Comparison of ENCODE assay signal across 21 cellular contexts in the genomic region with DNA sequence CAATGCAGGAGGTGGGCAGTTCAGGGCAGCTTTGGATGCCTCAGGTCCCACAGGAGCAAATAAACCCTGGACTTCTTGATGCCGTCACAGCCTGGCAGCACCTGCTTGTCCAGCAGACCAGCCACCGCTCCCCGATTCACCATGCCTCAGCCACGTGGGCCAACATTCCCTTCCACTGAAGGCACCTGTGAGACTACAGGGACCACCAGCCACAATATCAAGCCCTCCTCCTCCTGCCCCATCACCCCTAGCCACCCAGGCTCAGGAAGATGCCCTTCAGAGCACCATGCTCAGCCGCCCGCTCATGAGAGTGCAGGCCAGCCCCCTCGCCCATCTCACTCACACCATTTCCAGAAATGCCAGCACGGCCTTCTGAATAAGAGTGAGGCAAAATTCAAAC.
DNase-seq lines count a peak whose midpoint lies in the region; ATAC-seq and TF ChIP-seq lines count a peak whose summit lies in the region.
"Had no signal": no experiment of that assay in that cellular context is flagged by ENCODE, and none has a peak within 500 bp of the region (broad histone marks: within the 10 kb centered on the region; RNA-seq: fewer than 3 reads in every experiment).

No MANE protein-coding gene starts in this region.

- H3K27me3 Mint-ChIP-seq in activated T-cell treated with anti-CD3 and anti-CD28 coated beads, Interleukin-2, amount 50 U/mL, for 24 hours = peaks cover 22% of the 10 kb centered on the region
- H3K27me3 Mint-ChIP-seq in activated T-cell treated with anti-CD3 and anti-CD28 coated beads, Interleukin-2, amount 50 U/mL, for 4 hours (ENCODE audit: low read depth) = peaks cover 31% of the 10 kb centered on the region
- H3K27me3 Mint-ChIP-seq in type B pancreatic cell = peaks cover 3% of the 10 kb centered on the region
- H3K27me3 Mint-ChIP-seq in naive thymus-derived CD4-positive, alpha-beta T cell = peaks cover 0 to 34% (median 15%) of the 10 kb centered on the region in 5 donors
- H3K27me3 Mint-ChIP-seq: IgD-negative memory B cell had no signal

- no peak for TF ChIP-seq POLR2A in prostate gland (IDR thresholded peaks at IDR 0.05)

- no peak overlapping the region for H3K4me3 ChIP-seq in KMS-11 (IDR thresholded peaks at IDR 0.05; ENCODE audit: insufficient read depth, low read depth, low read length)
- H3K4me3 ChIP-seq in coronary artery = no peak overlapping the region
- no peak overlapping the region for H3K4me3 ChIP-seq in prostate gland
- H3K4me3 ChIP-seq in naive thymus-derived CD4-positive, alpha-beta T cell (ENCODE audit: low read length) = no peak overlapping the region
- H3K4me3 ChIP-seq: colonic mucosa, left lung had no signal

- H3K27ac Mint-ChIP-seq in activated T-cell treated with anti-CD3 and anti-CD28 coated beads, Interleukin-2, amount 50 U/mL, for 24 hours = peak overlapping the region; percentile 50
- H3K27ac Mint-ChIP-seq in type B pancreatic cell = peak overlapping the region; percentile 96
- H3K27ac Mint-ChIP-seq in naive thymus-derived CD4-positive, alpha-beta T cell = peak overlapping the region in 1 of 9 donors; percentile 13
- H3K27ac Mint-ChIP-seq: CD4-positive, alpha-beta T cell; naive thymus-derived CD8-positive, alpha-beta T cell had no signal

- no peaks in the 10 kb centered on the region for H3K9me3 Mint-ChIP-seq in activated T-cell treated with anti-CD3 and anti-CD28 coated beads, Interleukin-2, amount 50 U/mL, for 24 hours
- H3K9me3 Mint-ChIP-seq in activated T-cell treated with anti-CD3 and anti-CD28 coated beads, Interleukin-2, amount 50 U/mL, for 4 hours = no peaks in the 10 kb centered on the region
- no peaks in the 10 kb centered on the region for H3K9me3 Mint-ChIP-seq in type B pancreatic cell
- peaks cover 0 to 1% (median 0%) of the 10 kb centered on the region in 11 donors for H3K9me3 Mint-ChIP-seq in naive thymus-derived CD4-positive, alpha-beta T cell
- H3K9me3 Mint-ChIP-seq: CD4-positive, alpha-beta T cell; IgD-negative memory B cell; naive thymus-derived CD8-positive, alpha-beta T cell; T-cell had no signal

- H2AFZ ChIP-seq in KMS-11 (ENCODE audit: low read depth) = no peak overlapping the region

- intact Hi-C loops in prostate gland (cut with DNase I) = loop anchor here (5.0 kb wide), 3 partner anchors 119 to 646 kb away; no protein-coding TSS in a partner anchor
- intact Hi-C loops in naive thymus-derived CD4-positive, alpha-beta T cell (cut with micrococcal nuclease) = loop anchor here (2.0 to 10.0 kb wide), 5 partner anchors 68 to 678 kb away; a partner anchor contains a TSS

- H3K27ac ChIP-seq in KMS-11 = peak overlapping the region; percentile 72
- H3K27ac ChIP-seq in coronary artery = no peak overlapping the region
- H3K27ac ChIP-seq in prostate gland = no peak overlapping the region
- no peak overlapping the region for H3K27ac ChIP-seq in naive thymus-derived CD4-positive, alpha-beta T cell (ENCODE audit: low read depth, low read length)
- H3K27ac ChIP-seq: colonic mucosa, foreskin keratinocyte, heart right ventricle, left lung, thoracic aorta had no signal

- no peak for ATAC-seq in activated T-cell treated with anti-CD3 and anti-CD28 coated beads, Interleukin-2, amount 50 U/mL, for 4 hours
- no peak for ATAC-seq in naive thymus-derived CD4-positive, alpha-beta T cell

- H3K27me3 ChIP-seq in KMS-11 (ENCODE audit: insufficient read depth, low read depth) (no peaks in the 10 kb centered on the region), prostate gland (replicated peaks; ENCODE audit: insufficient read depth) (no peaks in the 10 kb centered on the region)
- no peaks in the 10 kb centered on the region for H3K27me3 ChIP-seq in naive thymus-derived CD4-positive, alpha-beta T cell (ENCODE audit: control insufficient read depth in 2 of 2, insufficient read depth in 2 of 2, low read length in 2 of 2)
- H3K27me3 ChIP-seq: colonic mucosa, left lung had no signal

- no peak overlapping the region for H3K9ac ChIP-seq in KMS-11

- H3K9me3 ChIP-seq in prostate gland = no peaks in the 10 kb centered on the region
- H3K9me3 ChIP-seq in naive thymus-derived CD4-positive, alpha-beta T cell (ENCODE audit: control insufficient read depth in 2 of 3, low read length in 3 of 3) = no peaks in the 10 kb centered on the region
- H3K9me3 ChIP-seq: colonic mucosa, heart right ventricle, left lung, spleen, thoracic aorta had no signal

- peaks cover 66% of the 10 kb centered on the region for H3K4me1 Mint-ChIP-seq in activated T-cell treated with anti-CD3 and anti-CD28 coated beads, Interleukin-2, amount 50 U/mL, for 24 hours (ENCODE audit: low read depth)
- H3K4me1 Mint-ChIP-seq in activated T-cell treated with anti-CD3 and anti-CD28 coated beads, Interleukin-2, amount 50 U/mL, for 4 hours (ENCODE audit: low read depth) = peaks cover 31% of the 10 kb centered on the region
- H3K4me1 Mint-ChIP-seq in type B pancreatic cell (ENCODE audit: unreplicated experiment) = peaks cover 35% of the 10 kb centered on the region
- H3K4me1 Mint-ChIP-seq in naive thymus-derived CD4-positive, alpha-beta T cell = peaks cover 10 to 63% (median 11%) of the 10 kb centered on the region in 7 donors

- TF ChIP-seq CTCF in KMS-11 (conservative IDR thresholded peaks at IDR 0.05; ENCODE audit: low read depth, low read length) (no peak), coronary artery (IDR thresholded peaks at IDR 0.05) (no peak), type B pancreatic cell (conservative IDR thresholded peaks at IDR 0.05) (no peak), prostate gland (IDR thresholded peaks at IDR 0.05) (no peak)

- H3K4me1 ChIP-seq in KMS-11 (ENCODE audit: low read depth, poor library complexity, severe bottlenecking) (peaks cover 49% of the 10 kb centered on the region), prostate gland (replicated peaks) (no peaks in the 10 kb centered on the region)
- peaks cover 8 to 11% of the 10 kb centered on the region in 2 donors for H3K4me1 ChIP-seq in naive thymus-derived CD4-positive, alpha-beta T cell (ENCODE audit: control insufficient read depth in 2 of 2, insufficient read depth in 2 of 2, low read length in 2 of 2)
- H3K4me1 ChIP-seq: foreskin keratinocyte had no signal

- no peaks in the 10 kb centered on the region for H3K79me2 ChIP-seq in KMS-11 (ENCODE audit: insufficient read depth, low read depth)

- POLR2A ChIA-PET in naive thymus-derived CD4-positive, alpha-beta T cell (lab: Charles Lee) = no interaction called here

- WGBS in prostate gland = 81% methylated on average over 8 of the region's 8 CpGs

- peak overlapping the region; percentile 94; the same call in 1 of the 2 replicates for H3K4me2 ChIP-seq in KMS-11

- DNase-seq in activated T-cell treated with anti-CD3 and anti-CD28 coated beads, Interleukin-2, amount 50 U/mL, for 24 hours = no peak
- DNase-seq in activated T-cell treated with anti-CD3 and anti-CD28 coated beads, Interleukin-2, amount 50 U/mL, for 4 hours = no peak
- peak; percentile 72 for DNase-seq in coronary artery (ENCODE audit: low spot score)
- no peak for DNase-seq in type B pancreatic cell (ENCODE audit: extremely low spot score, unreplicated experiment)
- DNase-seq in prostate gland (ENCODE audit: low spot score) = no peak
- DNase-seq in naive thymus-derived CD4-positive, alpha-beta T cell = no peak
- DNase-seq: colonic mucosa, GOT3, OCI-M1 had no signal

- H3K4me3 Mint-ChIP-seq in activated T-cell treated with anti-CD3 and anti-CD28 coated beads, Interleukin-2, amount 50 U/mL, for 24 hours = no peak overlapping the region
- no peak overlapping the region for H3K4me3 Mint-ChIP-seq in activated T-cell treated with anti-CD3 and anti-CD28 coated beads, Interleukin-2, amount 50 U/mL, for 4 hours
- peak overlapping the region; percentile 39 for H3K4me3 Mint-ChIP-seq in type B pancreatic cell
- no peak overlapping the region for H3K4me3 Mint-ChIP-seq in naive thymus-derived CD4-positive, alpha-beta T cell
- H3K4me3 Mint-ChIP-seq: CD4-positive, alpha-beta T cell had no signal

- H4K20me1 ChIP-seq in KMS-11 (ENCODE audit: insufficient read depth) = no peaks in the 10 kb centered on the region

- H3K36me3 Mint-ChIP-seq in activated T-cell treated with anti-CD3 and anti-CD28 coated beads, Interleukin-2, amount 50 U/mL, for 24 hours (ENCODE audit: low read depth) = no peaks in the 10 kb centered on the region
- no peaks in the 10 kb centered on the region for H3K36me3 Mint-ChIP-seq in activated T-cell treated with anti-CD3 and anti-CD28 coated beads, Interleukin-2, amount 50 U/mL, for 4 hours (ENCODE audit: insufficient read depth)
- H3K36me3 Mint-ChIP-seq in type B pancreatic cell = peaks cover 4% of the 10 kb centered on the region
- H3K36me3 Mint-ChIP-seq in naive thymus-derived CD4-positive, alpha-beta T cell = peaks cover 0 to 4% (median 0%) of the 10 kb centered on the region in 5 donors
- H3K36me3 Mint-ChIP-seq: IgD-negative memory B cell; immature natural killer cell; naive thymus-derived CD8-positive, alpha-beta T cell; stimulated activated naive B cell treated with anti-CD40 and anti-IgM and Interleukin-4, amounts not matched to agents 10 μg/mL and 1 μg/mL and 100 μg/mL, for 72 hours; T-cell had no signal

- H3K36me3 ChIP-seq in KMS-11 (ENCODE audit: insufficient read depth) = no peaks in the 10 kb centered on the region
- H3K36me3 ChIP-seq in prostate gland = no peaks in the 10 kb centered on the region
- no peaks in the 10 kb centered on the region for H3K36me3 ChIP-seq in naive thymus-derived CD4-positive, alpha-beta T cell (ENCODE audit: control insufficient read depth in 2 of 3, insufficient read depth in 3 of 3, low read length in 3 of 3)
- H3K36me3 ChIP-seq: colonic mucosa, heart right ventricle, left lung, spleen, thoracic aorta had no signal

- CTCF ChIA-PET in naive thymus-derived CD4-positive, alpha-beta T cell (lab: Charles Lee) = interaction anchor here (1.7 kb wide), 1 partner anchor 390 kb away, joined by 14 read pairs; no protein-coding TSS in a partner anchor
